14 cellular contexts compared by ENCODE assay signal in genomic region chr12:5139751-5140150, GRCh38.
DNase-seq lines count a peak whose midpoint lies in the region; ATAC-seq and TF ChIP-seq lines count a peak whose summit lies in the region.
"Had no signal": no experiment of that assay in that cellular context is flagged by ENCODE, and none has a peak within 500 bp of the region (broad histone marks: within the 10 kb centered on the region; RNA-seq: fewer than 3 reads in every experiment).

No MANE protein-coding gene starts in this region.

- H3K4me2 ChIP-seq in neural progenitor cell: no peak overlapping the region
- H3K4me2 ChIP-seq: KMS-11 had no signal

- no peak overlapping the region for H3K9ac ChIP-seq in neural progenitor cell
- H3K9ac ChIP-seq: BLaER1 treated with 17β-estradiol and CSF1 and Interleukin-3, amounts not matched to agents 10 nM and 100 nM; KMS-11 had no signal

- H3K4me1 Mint-ChIP-seq in stimulated activated naive CD8-positive, alpha-beta T cell treated with anti-CD3 and anti-CD28 coated beads, Interleukin-15, amount 100 ng/mL, for 72 hours: no peaks in the 10 kb centered on the region
- H3K4me1 Mint-ChIP-seq in neural progenitor cell: peaks cover 8% of the 10 kb centered on the region
- H3K4me1 Mint-ChIP-seq: B cell had no signal

- H3K4me3 Mint-ChIP-seq in stimulated activated naive CD8-positive, alpha-beta T cell treated with anti-CD3 and anti-CD28 coated beads, Interleukin-15, amount 100 ng/mL, for 72 hours: no peak overlapping the region
- H3K4me3 Mint-ChIP-seq in neural progenitor cell: no peak overlapping the region
- H3K4me3 Mint-ChIP-seq: B cell; CD8-positive, alpha-beta T cell had no signal

- H3K27ac Mint-ChIP-seq in stimulated activated naive CD8-positive, alpha-beta T cell treated with anti-CD3 and anti-CD28 coated beads, Interleukin-15, amount 100 ng/mL, for 72 hours: peak overlapping the region; percentile 9 to 62
- H3K27ac Mint-ChIP-seq in neural progenitor cell: no peak overlapping the region
- H3K27ac Mint-ChIP-seq: B cell; CD8-positive, alpha-beta T cell had no signal

- peaks cover 33% of the 10 kb centered on the region for H3K27me3 Mint-ChIP-seq in stimulated activated naive CD8-positive, alpha-beta T cell treated with anti-CD3 and anti-CD28 coated beads, Interleukin-15, amount 100 ng/mL, for 72 hours
- H3K27me3 Mint-ChIP-seq in neural progenitor cell (ENCODE audit: insufficient read depth, low read depth): peaks cover 5% of the 10 kb centered on the region

- no peaks in the 10 kb centered on the region for H3K9me3 ChIP-seq in ascending aorta
- H3K9me3 ChIP-seq in neural progenitor cell (ENCODE audit: low read depth): no peaks in the 10 kb centered on the region
- H3K9me3 ChIP-seq in Peyer's patch: no peaks in the 10 kb centered on the region
- H3K9me3 ChIP-seq: HAP-1 had no signal

- H4K20me1 ChIP-seq in neural progenitor cell (ENCODE audit: low read depth): no peaks in the 10 kb centered on the region
- H4K20me1 ChIP-seq: BLaER1 treated with 17β-estradiol and CSF1 and Interleukin-3, amounts not matched to agents 10 nM and 100 nM had no signal

- H3K27me3 ChIP-seq in ascending aorta (no peaks in the 10 kb centered on the region), neural progenitor cell (no peaks in the 10 kb centered on the region), Peyer's patch (no peaks in the 10 kb centered on the region)
- H3K27me3 ChIP-seq: BLaER1 treated with 17β-estradiol and CSF1 and Interleukin-3, amounts not matched to agents 10 nM and 100 nM had no signal

- peaks cover 0 to 19% of the 10 kb centered on the region in 2 donors for H3K4me1 ChIP-seq in ascending aorta
- no peaks in the 10 kb centered on the region for H3K4me1 ChIP-seq in neural progenitor cell
- no peaks in the 10 kb centered on the region for H3K4me1 ChIP-seq in Peyer's patch
- H3K4me1 ChIP-seq: HAP-1 had no signal

- DNase-seq in stimulated activated naive CD8-positive, alpha-beta T cell treated with anti-CD3 and anti-CD28 coated beads, Interleukin-15, amount 100 ng/mL, for 72 hours: no peak
- no peak for DNase-seq in stimulated activated naive CD8-positive, alpha-beta T cell treated with anti-CD3 and anti-CD28 coated beads, Interleukin-15, Interleukin-2, amounts not matched to agents 100 U/mL and 50 U/mL, for 24 hours
- DNase-seq in ascending aorta (ENCODE audit: low spot score in 2 of 2): no peak
- no peak for DNase-seq in neural progenitor cell (ENCODE audit: low spot score)
- no peak for DNase-seq in Peyer's patch
- no peak for DNase-seq in posterior vena cava (ENCODE audit: low spot score)
- DNase-seq: Calu3; CD8-positive, alpha-beta T cell had no signal

- ATAC-seq in stimulated activated naive CD8-positive, alpha-beta T cell treated with anti-CD3 and anti-CD28 coated beads, Interleukin-15, amount 100 ng/mL, for 72 hours: no peak
- no peak for ATAC-seq in stimulated activated naive CD8-positive, alpha-beta T cell treated with anti-CD3 and anti-CD28 coated beads, Interleukin-15, Interleukin-2, amounts not matched to agents 100 U/mL and 50 U/mL, for 24 hours
- ATAC-seq in HG03378 (IDR thresholded peaks at IDR 0.05; ENCODE audit: unreplicated experiment): no peak
- ATAC-seq: CD8-positive, alpha-beta T cell; HepG2 had no signal

- peak overlapping the region; percentile 47 for H2AFZ ChIP-seq in neural progenitor cell (replicated peaks)

- no peaks in the 10 kb centered on the region for H3K36me3 Mint-ChIP-seq in neural progenitor cell
- H3K36me3 Mint-ChIP-seq: CD8-positive, alpha-beta T cell had no signal

- H3K9me3 Mint-ChIP-seq in stimulated activated naive CD8-positive, alpha-beta T cell treated with anti-CD3 and anti-CD28 coated beads, Interleukin-15, amount 100 ng/mL, for 72 hours: no peaks in the 10 kb centered on the region
- H3K9me3 Mint-ChIP-seq in neural progenitor cell: peaks cover 10% of the 10 kb centered on the region
- H3K9me3 Mint-ChIP-seq: CD8-positive, alpha-beta T cell had no signal

- intact Hi-C loops in ascending aorta (cut with DNase I): loop anchor here (10.0 kb wide), 1 partner anchor 95 kb away; the partner anchor contains the start of gene KCNA5
- intact Hi-C loops in posterior vena cava (cut with DNase I): no loop called here

- H3K4me3 ChIP-seq in ascending aorta (no peak overlapping the region), neural progenitor cell (no peak overlapping the region), Peyer's patch (no peak overlapping the region)
- H3K4me3 ChIP-seq: HAP-1 had no signal

- H3K36me3 ChIP-seq in ascending aorta: no peaks in the 10 kb centered on the region
- H3K36me3 ChIP-seq in neural progenitor cell: no peaks in the 10 kb centered on the region
- H3K36me3 ChIP-seq in Peyer's patch: no peaks in the 10 kb centered on the region
- H3K36me3 ChIP-seq: HAP-1 had no signal

- no peak for TF ChIP-seq CTCF in ascending aorta (IDR thresholded peaks at IDR 0.05)
- TF ChIP-seq CTCF in neural progenitor cell (IDR thresholded peaks at IDR 0.05): no peak
- TF ChIP-seq CTCF in Peyer's patch (IDR thresholded peaks at IDR 0.05): no peak

- no peaks in the 10 kb centered on the region for H3F3A ChIP-seq in neural progenitor cell (ENCODE audit: low read depth)

- H3K27ac ChIP-seq in ascending aorta (peak overlapping the region; percentile 84 to 88), neural progenitor cell (no peak overlapping the region), Peyer's patch (no peak overlapping the region)
- H3K27ac ChIP-seq: BLaER1 treated with 17β-estradiol and CSF1 and Interleukin-3, amounts not matched to agents 10 nM and 100 nM; KMS-11 had no signal

- TF ChIP-seq POLR2A in Peyer's patch (IDR thresholded peaks at IDR 0.05): no peak

- no peaks in the 10 kb centered on the region for H3K79me2 ChIP-seq in neural progenitor cell (ENCODE audit: low read depth)

Comparison
In these comparisons a context has a peak if more than half of its experiments do, and no peak if none do; other contexts are left out.
1. H3K27ac ChIP-seq: peak in ascending aorta (2 of 2); none in neural progenitor cell (single experiment) and Peyer's patch (0 of 4).